ENCODE assay signal across 21 cellular contexts in genomic region chr2:40544072-40544471, GRCh38.
"Had no signal": no experiment of that assay in that cellular context is flagged by ENCODE, and none has a peak within 500 bp of the region (broad histone marks: within the 10 kb centered on the region; RNA-seq: fewer than 3 reads in every experiment).

No MANE protein-coding gene starts in this region.

- H3K36me3 ChIP-seq: SJSA1 had no signal

- H3K9me3 ChIP-seq: SJSA1, SK-N-SH had no signal

- H3K9ac ChIP-seq: SK-N-SH had no signal

- H3K27me3 ChIP-seq: SJSA1 had no signal

- H3K4me3 ChIP-seq: SJSA1 had no signal

- DNase-seq: KBM-7, MV-4-11, NCI-H1048, NCI-H1105, NCI-H1417, NCI-H1436 treated with DMSO at 0.1 percent for 48 hours, NCI-H1694, NCI-H187 treated with DMSO at 0.1 percent for 48 hours, NCI-H2029 treated with DMSO at 0.1 percent for 48 hours, NCI-H2107, NCI-H2227 treated with DMSO at 0.1 percent for 48 hours, NCI-H524, NCI-H526 treated with DMSO at 0.1 percent for 48 hours, NCI-H748 treated with DMSO at 0.1 percent for 48 hours, Right ventricle myocardium superior, RPMI8226, SIG-M5, SK-N-SH, SW 1271 had no signal

- FAIRE-seq: RCC 7860 had no signal

- H3K27ac ChIP-seq: SJSA1 had no signal

- H3K9me2 ChIP-seq: SK-N-SH had no signal

- H3K4me2 ChIP-seq: SK-N-SH had no signal

- H3K4me1 ChIP-seq: SJSA1 had no signal
